ENCODE assay signal across 23 cellular contexts in the genomic region with DNA sequence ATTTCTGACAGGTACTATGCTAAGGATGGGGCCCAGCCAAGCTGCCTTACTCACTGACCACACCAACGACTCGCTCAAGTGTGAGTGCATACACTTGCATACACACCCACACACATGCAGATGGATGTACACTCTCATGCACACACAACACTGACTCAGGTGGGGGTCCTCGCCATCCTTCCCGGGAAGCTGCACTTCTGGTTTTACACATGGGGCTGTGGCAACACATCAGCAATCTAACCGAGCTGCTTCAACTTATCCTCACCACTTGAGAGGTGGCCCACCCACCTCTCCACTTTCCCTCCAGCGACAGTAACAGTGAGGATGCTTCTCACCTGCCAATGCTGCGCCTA.
DNase-seq lines count a peak whose midpoint lies in the region; ATAC-seq and TF ChIP-seq lines count a peak whose summit lies in the region.
"Had no signal": no experiment of that assay in that cellular context is flagged by ENCODE, and none has a peak within 500 bp of the region (broad histone marks: within the 10 kb centered on the region; RNA-seq: fewer than 3 reads in every experiment).

No MANE protein-coding gene starts in this region.

- H4K20me1 ChIP-seq in GM23248 (ENCODE audit: insufficient read depth): no peaks in the 10 kb centered on the region

- H3K9ac ChIP-seq in GM23248: no peak overlapping the region

- no peaks in the 10 kb centered on the region for H3K9me3 ChIP-seq in GM23248 (ENCODE audit: low read depth)
- H3K9me3 ChIP-seq: psoas muscle, SJCRH30 had no signal

- DNase-seq in ELR (ENCODE audit: low read depth): peak; percentile 54
- peak; percentile 52 for DNase-seq in GM23248
- DNase-seq in chondrocyte (ENCODE audit: low spot score): peak; percentile 20
- DNase-seq in posterior vena cava (ENCODE audit: low spot score): peak; percentile 29
- DNase-seq in ACHN: no peak
- DNase-seq in activated CD8-positive, alpha-beta memory T cell treated with anti-CD3 and anti-CD28 coated beads, Interleukin-2, amount 10 ng/mL, durations not matched to agents 7 days and 5 days: no peak
- no peak for DNase-seq in EL
- DNase-seq: activated CD4-positive, alpha-beta T cell treated with anti-CD3 and anti-CD28 coated beads for 1 hour; activated CD8-positive, alpha-beta memory T cell treated with anti-CD3 and anti-CD28 coated beads, Interleukin-2, amount 50 U/mL, for 4 hours; CD8-positive, alpha-beta T cell; erythroblast; hypothalamus; NCI-H1105; NCI-H2081; NCI-H510A; psoas muscle; SJCRH30; stimulated activated CD4-positive, alpha-beta T cell treated with anti-CD3 and anti-CD28 coated beads, Interleukin-2, amount 100 ng/mL, for 24 hours; stimulated activated naive CD4-positive, alpha-beta T cell; T-helper 1 cell had no signal

- H3K79me2 ChIP-seq in GM23248 (ENCODE audit: insufficient read depth): peaks cover 17% of the 10 kb centered on the region

- no peak overlapping the region for H3K27ac ChIP-seq in GM23248
- H3K27ac ChIP-seq: foreskin keratinocyte, psoas muscle, SJCRH30 had no signal

- intact Hi-C loops in posterior vena cava (cut with DNase I): no loop called here

- H3K9me2 ChIP-seq in GM23248 (ENCODE audit: insufficient read depth): no peaks in the 10 kb centered on the region

- no peak for TF ChIP-seq CTCF in chondrocyte (IDR thresholded peaks at IDR 0.05)

- no peak overlapping the region for H3K4me3 Mint-ChIP-seq in chondrocyte (ENCODE audit: unreplicated experiment)
- no peak overlapping the region for H3K4me3 Mint-ChIP-seq in activated CD8-positive, alpha-beta memory T cell treated with anti-CD3 and anti-CD28 coated beads, Interleukin-2, amount 10 ng/mL, durations not matched to agents 7 days and 5 days
- H3K4me3 Mint-ChIP-seq: CD8-positive, alpha-beta T cell; central memory CD8-positive, alpha-beta T cell; neural crest cell had no signal

- no peak overlapping the region for H3K4me2 ChIP-seq in GM23248 (ENCODE audit: unreplicated experiment)

- no peak overlapping the region for H2AFZ ChIP-seq in GM23248

- H3K27ac Mint-ChIP-seq in chondrocyte (ENCODE audit: unreplicated experiment): no peak overlapping the region
- no peak overlapping the region for H3K27ac Mint-ChIP-seq in activated CD8-positive, alpha-beta memory T cell treated with anti-CD3 and anti-CD28 coated beads, Interleukin-2, amount 10 ng/mL, durations not matched to agents 7 days and 5 days
- H3K27ac Mint-ChIP-seq: CD8-positive, alpha-beta T cell had no signal

- H3K36me3 ChIP-seq in GM23248 (ENCODE audit: low read depth): no peaks in the 10 kb centered on the region

- H3K4me3 ChIP-seq in GM23248: no peak overlapping the region
- H3K4me3 ChIP-seq: psoas muscle, SJCRH30 had no signal

- H3K4me1 ChIP-seq in GM23248 (ENCODE audit: insufficient read depth): peaks cover 56% of the 10 kb centered on the region

- no peaks in the 10 kb centered on the region for H3K9me3 Mint-ChIP-seq in chondrocyte (ENCODE audit: low read depth)
- no peaks in the 10 kb centered on the region for H3K9me3 Mint-ChIP-seq in activated CD8-positive, alpha-beta memory T cell treated with anti-CD3 and anti-CD28 coated beads, Interleukin-2, amount 10 ng/mL, durations not matched to agents 7 days and 5 days (ENCODE audit: low read depth)
- H3K9me3 Mint-ChIP-seq: CD8-positive, alpha-beta T cell; central memory CD8-positive, alpha-beta T cell; neural crest cell had no signal

- in situ Hi-C loops in GM23248 (cut with MboI): no loop called here
- in situ Hi-C loops in ACHN (cut with HindIII; ENCODE audit: low pct_ligation_motif_present, low pct_unique_long_range_greater_than_20kb, low sequenced_read_pairs): no loop called here

- peaks cover 19% of the 10 kb centered on the region for H3F3A ChIP-seq in GM23248 (ENCODE audit: insufficient read depth)

- H3K4me1 Mint-ChIP-seq in chondrocyte (ENCODE audit: low read depth): peaks cover 52% of the 10 kb centered on the region
- peaks cover 9% of the 10 kb centered on the region for H3K4me1 Mint-ChIP-seq in activated CD8-positive, alpha-beta memory T cell treated with anti-CD3 and anti-CD28 coated beads, Interleukin-2, amount 10 ng/mL, durations not matched to agents 7 days and 5 days
- H3K4me1 Mint-ChIP-seq: central memory CD8-positive, alpha-beta T cell; neural crest cell had no signal

- no peak for ATAC-seq in activated CD8-positive, alpha-beta memory T cell treated with anti-CD3 and anti-CD28 coated beads, Interleukin-2, amount 10 ng/mL, durations not matched to agents 7 days and 5 days
- ATAC-seq: CD8-positive, alpha-beta T cell; foreskin keratinocyte; psoas muscle had no signal

- WGBS in GM23248 (ENCODE audit: low coverage in 1 of 2, low lambda C conversion rate in 2 of 2, missing lambda C conversion rate in 2 of 2), 2 experiments: 85 to 88% methylated on average over 7 of the region's 7 CpGs

- H3K36me3 Mint-ChIP-seq in chondrocyte (ENCODE audit: low read depth): peaks cover 8% of the 10 kb centered on the region
- no peaks in the 10 kb centered on the region for H3K36me3 Mint-ChIP-seq in activated CD8-positive, alpha-beta memory T cell treated with anti-CD3 and anti-CD28 coated beads, Interleukin-2, amount 10 ng/mL, durations not matched to agents 7 days and 5 days
- H3K36me3 Mint-ChIP-seq: CD8-positive, alpha-beta T cell had no signal

- no peaks in the 10 kb centered on the region for H3K27me3 Mint-ChIP-seq in chondrocyte (ENCODE audit: low read depth)
- H3K27me3 Mint-ChIP-seq in activated CD8-positive, alpha-beta memory T cell treated with anti-CD3 and anti-CD28 coated beads, Interleukin-2, amount 10 ng/mL, durations not matched to agents 7 days and 5 days: no peaks in the 10 kb centered on the region
- H3K27me3 Mint-ChIP-seq: central memory CD8-positive, alpha-beta T cell had no signal

- CTCF ChIA-PET in activated CD8-positive, alpha-beta memory T cell treated with anti-CD3 and anti-CD28 coated beads, Interleukin-2, amount 10 ng/mL, durations not matched to agents 7 days and 5 days (lab: Charles Lee): no interaction called here

- no peaks in the 10 kb centered on the region for H3K27me3 ChIP-seq in GM23248 (replicated peaks; ENCODE audit: insufficient read depth)
- H3K27me3 ChIP-seq: foreskin keratinocyte, SJCRH30 had no signal

Comparison
In these comparisons a context has a peak if more than half of its experiments do, and no peak if none do; other contexts are left out.
1. DNase-seq: peak in ELR (single experiment), GM23248 (single experiment), chondrocyte (single experiment) and posterior vena cava (single experiment); none in ACHN (single experiment), activated CD8-positive, alpha-beta memory T cell treated with anti-CD3 and anti-CD28 coated beads, Interleukin-2, amount 10 ng/mL, durations not matched to agents 7 days and 5 days (single experiment) and EL (single experiment).